ENCODE assay signal across 1 cellular context in the genomic region with DNA sequence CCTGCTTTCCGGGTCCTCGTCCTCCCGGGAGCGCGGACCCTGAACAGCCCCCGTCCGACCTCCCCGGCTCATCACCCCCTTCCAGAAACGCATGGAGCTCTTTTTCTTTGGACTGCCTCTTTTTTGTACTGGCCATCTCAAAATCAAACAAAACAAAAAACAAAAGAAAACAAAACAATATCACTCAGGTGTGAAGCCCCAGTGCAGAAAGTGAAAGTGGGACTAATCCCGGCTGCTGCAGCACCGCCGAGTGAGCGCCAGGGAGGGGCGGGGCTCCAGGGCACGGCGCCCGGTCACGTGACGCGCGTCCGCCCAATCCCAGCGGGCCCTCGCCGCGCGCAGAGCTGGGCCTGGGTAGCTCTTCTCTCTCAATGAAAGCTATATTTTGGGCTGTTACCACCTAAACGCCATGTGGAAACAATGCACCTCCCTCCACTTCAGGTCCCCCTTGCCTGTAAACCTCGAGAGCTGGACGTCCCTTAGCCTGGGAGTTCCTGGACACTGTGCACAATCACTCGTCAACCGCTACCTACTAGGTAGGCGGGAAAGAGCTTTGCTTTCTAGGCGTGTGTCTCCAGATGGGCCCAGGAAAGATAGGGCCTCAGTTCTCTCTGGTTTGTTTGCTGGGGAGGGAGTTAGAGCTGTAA.
TF ChIP-seq lines count a peak whose summit lies in the region.

No MANE protein-coding gene starts in this region.

TF ChIP-seq in HEK293, 187 proteins besides CTCF, POLR2A, EP300 and RAD21 (continued from another document and continues in another):
- TF ChIP-seq, protein P1, sequence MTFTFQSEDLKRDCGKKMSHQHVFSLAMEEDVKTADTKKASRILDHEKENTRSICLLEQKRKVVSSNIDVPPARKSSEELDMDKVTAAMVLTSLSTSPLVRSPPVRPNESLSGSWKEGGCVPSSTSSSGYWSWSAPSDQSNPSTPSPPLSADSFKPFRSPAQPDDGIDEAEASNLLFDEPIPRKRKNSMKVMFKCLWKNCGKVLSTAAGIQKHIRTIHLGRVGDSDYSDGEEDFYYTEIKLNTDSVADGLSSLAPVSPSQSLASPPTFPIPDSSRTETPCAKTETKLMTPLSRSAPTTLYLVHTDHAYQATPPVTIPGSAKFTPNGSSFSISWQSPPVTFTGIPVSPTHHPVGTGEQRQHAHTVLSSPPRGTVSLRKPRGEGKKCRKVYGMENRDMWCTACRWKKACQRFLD (tag by site-specific recombination; IDR thresholded peaks at IDR 0.05) = no peak
- TF ChIP-seq, protein P2, sequence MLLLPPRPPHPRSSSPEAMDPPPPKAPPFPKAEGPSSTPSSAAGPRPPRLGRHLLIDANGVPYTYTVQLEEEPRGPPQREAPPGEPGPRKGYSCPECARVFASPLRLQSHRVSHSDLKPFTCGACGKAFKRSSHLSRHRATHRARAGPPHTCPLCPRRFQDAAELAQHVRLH (tag by site-specific recombination; IDR thresholded peaks at IDR 0.05) = peak; percentile 79
- no peak for TF ChIP-seq ZNF292 (tag by site-specific recombination; IDR thresholded peaks at IDR 0.05; ENCODE audit: borderline replicate concordance, low read depth)
- TF ChIP-seq ZNF623 (tag by site-specific recombination; IDR thresholded peaks at IDR 0.05) = no peak
- no peak for TF ChIP-seq ZNF354C (tag by site-specific recombination; IDR thresholded peaks at IDR 0.05; ENCODE audit: borderline replicate concordance, low read depth)
- TF ChIP-seq, protein P3, sequence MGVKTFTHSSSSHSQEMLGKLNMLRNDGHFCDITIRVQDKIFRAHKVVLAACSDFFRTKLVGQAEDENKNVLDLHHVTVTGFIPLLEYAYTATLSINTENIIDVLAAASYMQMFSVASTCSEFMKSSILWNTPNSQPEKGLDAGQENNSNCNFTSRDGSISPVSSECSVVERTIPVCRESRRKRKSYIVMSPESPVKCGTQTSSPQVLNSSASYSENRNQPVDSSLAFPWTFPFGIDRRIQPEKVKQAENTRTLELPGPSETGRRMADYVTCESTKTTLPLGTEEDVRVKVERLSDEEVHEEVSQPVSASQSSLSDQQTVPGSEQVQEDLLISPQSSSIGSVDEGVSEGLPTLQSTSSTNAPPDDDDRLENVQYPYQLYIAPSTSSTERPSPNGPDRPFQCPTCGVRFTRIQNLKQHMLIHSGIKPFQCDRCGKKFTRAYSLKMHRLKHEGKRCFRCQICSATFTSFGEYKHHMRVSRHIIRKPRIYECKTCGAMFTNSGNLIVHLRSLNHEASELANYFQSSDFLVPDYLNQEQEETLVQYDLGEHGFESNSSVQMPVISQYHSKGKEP (tag by site-specific recombination; IDR thresholded peaks at IDR 0.05) = no peak
- no peak for TF ChIP-seq ZNF571 (tag by site-specific recombination; IDR thresholded peaks at IDR 0.05)
- TF ChIP-seq, protein P4, sequence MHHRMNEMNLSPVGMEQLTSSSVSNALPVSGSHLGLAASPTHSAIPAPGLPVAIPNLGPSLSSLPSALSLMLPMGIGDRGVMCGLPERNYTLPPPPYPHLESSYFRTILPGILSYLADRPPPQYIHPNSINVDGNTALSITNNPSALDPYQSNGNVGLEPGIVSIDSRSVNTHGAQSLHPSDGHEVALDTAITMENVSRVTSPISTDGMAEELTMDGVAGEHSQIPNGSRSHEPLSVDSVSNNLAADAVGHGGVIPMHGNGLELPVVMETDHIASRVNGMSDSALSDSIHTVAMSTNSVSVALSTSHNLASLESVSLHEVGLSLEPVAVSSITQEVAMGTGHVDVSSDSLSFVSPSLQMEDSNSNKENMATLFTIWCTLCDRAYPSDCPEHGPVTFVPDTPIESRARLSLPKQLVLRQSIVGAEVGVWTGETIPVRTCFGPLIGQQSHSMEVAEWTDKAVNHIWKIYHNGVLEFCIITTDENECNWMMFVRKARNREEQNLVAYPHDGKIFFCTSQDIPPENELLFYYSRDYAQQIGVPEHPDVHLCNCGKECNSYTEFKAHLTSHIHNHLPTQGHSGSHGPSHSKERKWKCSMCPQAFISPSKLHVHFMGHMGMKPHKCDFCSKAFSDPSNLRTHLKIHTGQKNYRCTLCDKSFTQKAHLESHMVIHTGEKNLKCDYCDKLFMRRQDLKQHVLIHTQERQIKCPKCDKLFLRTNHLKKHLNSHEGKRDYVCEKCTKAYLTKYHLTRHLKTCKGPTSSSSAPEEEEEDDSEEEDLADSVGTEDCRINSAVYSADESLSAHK (tag by site-specific recombination; IDR thresholded peaks at IDR 0.05) = no peak
- no peak for TF ChIP-seq ZNF677 (tag by site-specific recombination; IDR thresholded peaks at IDR 0.05)
- TF ChIP-seq ZXDB (tag by site-specific recombination; IDR thresholded peaks at IDR 0.05) = no peak
- no peak for TF ChIP-seq BCL11A (tag by site-specific recombination; IDR thresholded peaks at IDR 0.05; ENCODE audit: low read depth)
- TF ChIP-seq ZNF311 (tag by site-specific recombination; IDR thresholded peaks at IDR 0.05; ENCODE audit: borderline replicate concordance) = no peak
- TF ChIP-seq, protein P5, sequence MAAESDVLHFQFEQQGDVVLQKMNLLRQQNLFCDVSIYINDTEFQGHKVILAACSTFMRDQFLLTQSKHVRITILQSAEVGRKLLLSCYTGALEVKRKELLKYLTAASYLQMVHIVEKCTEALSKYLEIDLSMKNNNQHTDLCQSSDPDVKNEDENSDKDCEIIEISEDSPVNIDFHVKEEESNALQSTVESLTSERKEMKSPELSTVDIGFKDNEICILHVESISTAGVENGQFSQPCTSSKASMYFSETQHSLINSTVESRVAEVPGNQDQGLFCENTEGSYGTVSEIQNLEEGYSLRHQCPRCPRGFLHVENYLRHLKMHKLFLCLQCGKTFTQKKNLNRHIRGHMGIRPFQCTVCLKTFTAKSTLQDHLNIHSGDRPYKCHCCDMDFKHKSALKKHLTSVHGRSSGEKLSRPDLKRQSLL (tag by site-specific recombination; IDR thresholded peaks at IDR 0.05) = no peak
- TF ChIP-seq, protein P6, sequence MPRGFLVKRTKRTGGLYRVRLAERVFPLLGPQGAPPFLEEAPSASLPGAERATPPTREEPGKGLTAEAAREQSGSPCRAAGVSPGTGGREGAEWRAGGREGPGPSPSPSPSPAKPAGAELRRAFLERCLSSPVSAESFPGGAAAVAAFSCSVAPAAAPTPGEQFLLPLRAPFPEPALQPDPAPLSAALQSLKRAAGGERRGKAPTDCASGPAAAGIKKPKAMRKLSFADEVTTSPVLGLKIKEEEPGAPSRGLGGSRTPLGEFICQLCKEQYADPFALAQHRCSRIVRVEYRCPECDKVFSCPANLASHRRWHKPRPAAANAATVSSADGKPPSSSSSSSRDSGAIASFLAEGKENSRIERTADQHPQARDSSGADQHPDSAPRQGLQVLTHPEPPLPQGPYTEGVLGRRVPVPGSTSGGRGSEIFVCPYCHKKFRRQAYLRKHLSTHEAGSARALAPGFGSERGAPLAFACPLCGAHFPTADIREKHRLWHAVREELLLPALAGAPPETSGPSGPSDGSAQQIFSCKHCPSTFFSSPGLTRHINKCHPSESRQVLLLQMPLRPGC (tag by site-specific recombination; IDR thresholded peaks at IDR 0.05) = no peak
- TF ChIP-seq ZNF23 (tag by site-specific recombination; IDR thresholded peaks at IDR 0.05; ENCODE audit: borderline replicate concordance) = no peak
- TF ChIP-seq ZNF423 (tag by site-specific recombination; IDR thresholded peaks at IDR 0.05) = no peak
- TF ChIP-seq, protein P7, sequence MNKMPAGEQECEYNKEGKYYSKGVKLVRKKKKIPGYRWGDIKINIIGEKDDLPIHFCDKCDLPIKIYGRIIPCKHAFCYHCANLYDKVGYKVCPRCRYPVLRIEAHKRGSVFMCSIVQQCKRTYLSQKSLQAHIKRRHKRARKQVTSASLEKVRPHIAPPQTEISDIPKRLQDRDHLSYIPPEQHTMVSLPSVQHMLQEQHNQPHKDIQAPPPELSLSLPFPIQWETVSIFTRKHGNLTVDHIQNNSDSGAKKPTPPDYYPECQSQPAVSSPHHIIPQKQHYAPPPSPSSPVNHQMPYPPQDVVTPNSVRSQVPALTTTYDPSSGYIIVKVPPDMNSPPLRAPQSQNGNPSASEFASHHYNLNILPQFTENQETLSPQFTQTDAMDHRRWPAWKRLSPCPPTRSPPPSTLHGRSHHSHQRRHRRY (tag by site-specific recombination; IDR thresholded peaks at IDR 0.05) = no peak
- no peak for TF ChIP-seq ZFP3 (tag by site-specific recombination; IDR thresholded peaks at IDR 0.05; ENCODE audit: low read depth)
- TF ChIP-seq ZNF830 (tag by site-specific recombination; IDR thresholded peaks at IDR 0.05; ENCODE audit: low read depth) = no peak
- TF ChIP-seq ZSCAN23 (tag by site-specific recombination; IDR thresholded peaks at IDR 0.05) = no peak
- 0 out of 2 replicates have a peak, but pooled peaks have one; percentile 15 for TF ChIP-seq ZNF202 (tag by site-specific recombination; IDR thresholded peaks at IDR 0.05; ENCODE audit: borderline replicate concordance)
- no peak for TF ChIP-seq ZNF146 (tag by site-specific recombination; IDR thresholded peaks at IDR 0.05)
- TF ChIP-seq ZNF366 (tag by site-specific recombination; conservative IDR thresholded peaks at IDR 0.05) = no peak
- TF ChIP-seq ZIC2 (tag by site-specific recombination; IDR thresholded peaks at IDR 0.05) = no peak
- no peak for TF ChIP-seq ZNF837 (tag by site-specific recombination; IDR thresholded peaks at IDR 0.05)
- no peak for TF ChIP-seq ZNF184 (tag by site-specific recombination; IDR thresholded peaks at IDR 0.05)
- TF ChIP-seq ZNF132 (tag by site-specific recombination; IDR thresholded peaks at IDR 0.05; ENCODE audit: borderline replicate concordance) = no peak
- peak; percentile 80 for TF ChIP-seq PRDM1 (tag by site-specific recombination; IDR thresholded peaks at IDR 0.05)
- no peak for TF ChIP-seq GLIS2 (tag by site-specific recombination; IDR thresholded peaks at IDR 0.05)
- TF ChIP-seq ZNF555 (tag by site-specific recombination; conservative IDR thresholded peaks at IDR 0.05) = no peak
- no peak for TF ChIP-seq ZNF404 (tag by site-specific recombination; IDR thresholded peaks at IDR 0.05)
- TF ChIP-seq, protein P8, sequence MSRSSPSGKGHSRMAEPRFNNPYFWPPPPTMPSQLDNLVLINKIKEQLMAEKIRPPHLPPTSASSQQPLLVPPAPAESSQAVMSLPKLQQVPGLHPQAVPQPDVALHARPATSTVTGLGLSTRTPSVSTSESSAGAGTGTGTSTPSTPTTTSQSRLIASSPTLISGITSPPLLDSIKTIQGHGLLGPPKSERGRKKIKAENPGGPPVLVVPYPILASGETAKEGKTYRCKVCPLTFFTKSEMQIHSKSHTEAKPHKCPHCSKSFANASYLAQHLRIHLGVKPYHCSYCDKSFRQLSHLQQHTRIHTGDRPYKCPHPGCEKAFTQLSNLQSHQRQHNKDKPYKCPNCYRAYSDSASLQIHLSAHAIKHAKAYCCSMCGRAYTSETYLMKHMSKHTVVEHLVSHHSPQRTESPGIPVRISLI (tag by site-specific recombination; IDR thresholded peaks at IDR 0.05) = no peak
- TF ChIP-seq ZNF530 (tag by site-specific recombination; IDR thresholded peaks at IDR 0.05; ENCODE audit: low read depth) = no peak
- TF ChIP-seq ZNF558 (tag by site-specific recombination; IDR thresholded peaks at IDR 0.05) = no peak
- no peak for TF ChIP-seq ZNF48 (tag by site-specific recombination; IDR thresholded peaks at IDR 0.05)
- no peak for TF ChIP-seq ZNF791 (tag by site-specific recombination; IDR thresholded peaks at IDR 0.05)
- TF ChIP-seq ZFP37 (tag by site-specific recombination; IDR thresholded peaks at IDR 0.05) = no peak
- TF ChIP-seq, protein P9, sequence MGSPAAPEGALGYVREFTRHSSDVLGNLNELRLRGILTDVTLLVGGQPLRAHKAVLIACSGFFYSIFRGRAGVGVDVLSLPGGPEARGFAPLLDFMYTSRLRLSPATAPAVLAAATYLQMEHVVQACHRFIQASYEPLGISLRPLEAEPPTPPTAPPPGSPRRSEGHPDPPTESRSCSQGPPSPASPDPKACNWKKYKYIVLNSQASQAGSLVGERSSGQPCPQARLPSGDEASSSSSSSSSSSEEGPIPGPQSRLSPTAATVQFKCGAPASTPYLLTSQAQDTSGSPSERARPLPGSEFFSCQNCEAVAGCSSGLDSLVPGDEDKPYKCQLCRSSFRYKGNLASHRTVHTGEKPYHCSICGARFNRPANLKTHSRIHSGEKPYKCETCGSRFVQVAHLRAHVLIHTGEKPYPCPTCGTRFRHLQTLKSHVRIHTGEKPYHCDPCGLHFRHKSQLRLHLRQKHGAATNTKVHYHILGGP (tag by site-specific recombination; IDR thresholded peaks at IDR 0.05) = peak; percentile 98
- peak; percentile 89 for TF ChIP-seq ZNF335 (tag by site-specific recombination; conservative IDR thresholded peaks at IDR 0.05)
- TF ChIP-seq ZSCAN16 (tag by site-specific recombination; IDR thresholded peaks at IDR 0.05) = no peak
- TF ChIP-seq ZNF324 (tag by site-specific recombination; IDR thresholded peaks at IDR 0.05) = no peak
- TF ChIP-seq ZNF211 (tag by site-specific recombination; IDR thresholded peaks at IDR 0.05; ENCODE audit: low read depth) = no peak
- peak; percentile 62 for TF ChIP-seq ZFP69B (tag by site-specific recombination; IDR thresholded peaks at IDR 0.05)
- no peak for TF ChIP-seq ZNF426 (tag by site-specific recombination; IDR thresholded peaks at IDR 0.05)
- TF ChIP-seq, protein P10, sequence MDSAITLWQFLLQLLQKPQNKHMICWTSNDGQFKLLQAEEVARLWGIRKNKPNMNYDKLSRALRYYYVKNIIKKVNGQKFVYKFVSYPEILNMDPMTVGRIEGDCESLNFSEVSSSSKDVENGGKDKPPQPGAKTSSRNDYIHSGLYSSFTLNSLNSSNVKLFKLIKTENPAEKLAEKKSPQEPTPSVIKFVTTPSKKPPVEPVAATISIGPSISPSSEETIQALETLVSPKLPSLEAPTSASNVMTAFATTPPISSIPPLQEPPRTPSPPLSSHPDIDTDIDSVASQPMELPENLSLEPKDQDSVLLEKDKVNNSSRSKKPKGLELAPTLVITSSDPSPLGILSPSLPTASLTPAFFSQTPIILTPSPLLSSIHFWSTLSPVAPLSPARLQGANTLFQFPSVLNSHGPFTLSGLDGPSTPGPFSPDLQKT (IDR thresholded peaks at IDR 0.05; ENCODE audit: borderline replicate concordance, low read depth, low read length) = no peak
- no peak for TF ChIP-seq ZNF777 (tag by site-specific recombination; IDR thresholded peaks at IDR 0.05; ENCODE audit: borderline replicate concordance)
- no peak for TF ChIP-seq ZNF37A (tag by site-specific recombination; IDR thresholded peaks at IDR 0.05)
- TF ChIP-seq, protein P11, sequence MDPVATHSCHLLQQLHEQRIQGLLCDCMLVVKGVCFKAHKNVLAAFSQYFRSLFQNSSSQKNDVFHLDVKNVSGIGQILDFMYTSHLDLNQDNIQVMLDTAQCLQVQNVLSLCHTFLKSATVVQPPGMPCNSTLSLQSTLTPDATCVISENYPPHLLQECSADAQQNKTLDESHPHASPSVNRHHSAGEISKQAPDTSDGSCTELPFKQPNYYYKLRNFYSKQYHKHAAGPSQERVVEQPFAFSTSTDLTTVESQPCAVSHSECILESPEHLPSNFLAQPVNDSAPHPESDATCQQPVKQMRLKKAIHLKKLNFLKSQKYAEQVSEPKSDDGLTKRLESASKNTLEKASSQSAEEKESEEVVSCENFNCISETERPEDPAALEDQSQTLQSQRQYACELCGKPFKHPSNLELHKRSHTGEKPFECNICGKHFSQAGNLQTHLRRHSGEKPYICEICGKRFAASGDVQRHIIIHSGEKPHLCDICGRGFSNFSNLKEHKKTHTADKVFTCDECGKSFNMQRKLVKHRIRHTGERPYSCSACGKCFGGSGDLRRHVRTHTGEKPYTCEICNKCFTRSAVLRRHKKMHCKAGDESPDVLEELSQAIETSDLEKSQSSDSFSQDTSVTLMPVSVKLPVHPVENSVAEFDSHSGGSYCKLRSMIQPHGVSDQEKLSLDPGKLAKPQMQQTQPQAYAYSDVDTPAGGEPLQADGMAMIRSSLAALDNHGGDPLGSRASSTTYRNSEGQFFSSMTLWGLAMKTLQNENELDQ (tag by site-specific recombination; IDR thresholded peaks at IDR 0.05; ENCODE audit: low read depth) = no peak
- TF ChIP-seq SP7 (tag by site-specific recombination; IDR thresholded peaks at IDR 0.05) = peak; percentile 40; the same call in 1 of the 2 replicates
- no peak for TF ChIP-seq YY1 (tag by site-specific recombination; IDR thresholded peaks at IDR 0.05)
